19 cellular contexts compared by ENCODE assay signal in genomic region chr17:81578561-81579225, GRCh38. TPM values are rescaled to one million over a fixed set of nuclear protein-coding genes. Genes with fewer than 3 reads are reported as not detected.
DNase-seq lines count a peak whose midpoint lies in the region; ATAC-seq, FAIRE-seq and TF ChIP-seq lines count a peak whose summit lies in the region.
"Had no signal": no experiment of that assay in that cellular context is flagged by ENCODE, and none has a peak within 500 bp of the region (broad histone marks: within the 10 kb centered on the region; RNA-seq: fewer than 3 reads in every experiment).

No MANE protein-coding gene starts in this region.

- peak; percentile 24 for DNase-seq in activated CD4-positive, alpha-beta memory T cell treated with anti-CD3 and anti-CD28 coated beads for 36 hours
- no peak for DNase-seq in activated CD4-positive, alpha-beta memory T cell treated with anti-CD3 and anti-CD28 coated beads, Interleukin-2, amount 10 ng/mL, durations not matched to agents 7 days and 5 days
- DNase-seq in GM23338 (ENCODE audit: low spot score) (no peak), K562 (ENCODE audit: extremely low read depth in 1 of 4, low spot score in 3 of 4) (peak in 3 of 4 experiments; percentile 24 to 70 (median 64)), neural progenitor cell (ENCODE audit: low spot score) (no peak), dorsolateral prefrontal cortex (no peak), ascending aorta (ENCODE audit: low spot score in 2 of 2) (no peak)
- DNase-seq: ACHN; adrenal gland; CD8-positive, alpha-beta memory T cell; colonic mucosa; esophagus squamous epithelium; Karpas-422; NCI-H1417 treated with DMSO at 0.1 percent for 48 hours; spleen; thyroid gland had no signal

- TF ChIP-seq EP300 in K562 (IDR thresholded peaks at IDR 0.05; ENCODE audit: low read length) = no peak

- ATAC-seq in GM23338 (no peak), K562 (no peak), HG03045 (IDR thresholded peaks at IDR 0.05; ENCODE audit: unreplicated experiment) (no peak)
- ATAC-seq: heart left ventricle had no signal

- no peaks in the 10 kb centered on the region for H3K9me1 ChIP-seq in K562 (ENCODE audit: control insufficient read depth, insufficient read depth, low read length)

- H3K9me3 ChIP-seq in K562 (replicated peaks; ENCODE audit: control insufficient read depth, insufficient read depth, low read depth, low read length) (no peaks in the 10 kb centered on the region), neural progenitor cell (ENCODE audit: low read depth) (no peaks in the 10 kb centered on the region), ascending aorta (no peaks in the 10 kb centered on the region)
- H3K9me3 ChIP-seq: adrenal gland, colonic mucosa, esophagus squamous epithelium, heart left ventricle, SJSA1, spleen, thyroid gland had no signal

- H3K9ac ChIP-seq in K562 (ENCODE audit: insufficient read depth in 1 of 2, low read depth in 2 of 2, low read length in 2 of 2) = no peak overlapping the region
- H3K9ac ChIP-seq in neural progenitor cell = no peak overlapping the region

- peaks cover 30% of the 10 kb centered on the region for H4K20me1 ChIP-seq in GM23338 (replicated peaks; ENCODE audit: insufficient read depth)
- peaks cover 7% of the 10 kb centered on the region for H4K20me1 ChIP-seq in K562 (replicated peaks; ENCODE audit: control insufficient read depth, insufficient read depth, low read length)
- H4K20me1 ChIP-seq in neural progenitor cell (ENCODE audit: low read depth) = peaks cover 9% of the 10 kb centered on the region

- H3K9me3 Mint-ChIP-seq in activated CD4-positive, alpha-beta memory T cell treated with anti-CD3 and anti-CD28 coated beads for 36 hours = no peaks in the 10 kb centered on the region
- H3K9me3 Mint-ChIP-seq in activated CD4-positive, alpha-beta memory T cell treated with anti-CD3 and anti-CD28 coated beads, Interleukin-2, amount 10 ng/mL, durations not matched to agents 7 days and 5 days = no peaks in the 10 kb centered on the region
- H3K9me3 Mint-ChIP-seq in GM23338 = no peaks in the 10 kb centered on the region; the same call in 2 of the 3 replicates
- no peaks in the 10 kb centered on the region for H3K9me3 Mint-ChIP-seq in neural progenitor cell
- H3K9me3 Mint-ChIP-seq: CD8-positive, alpha-beta memory T cell had no signal

- no peaks in the 10 kb centered on the region for H3K27me3 Mint-ChIP-seq in activated CD4-positive, alpha-beta memory T cell treated with anti-CD3 and anti-CD28 coated beads for 36 hours
- H3K27me3 Mint-ChIP-seq in activated CD4-positive, alpha-beta memory T cell treated with anti-CD3 and anti-CD28 coated beads, Interleukin-2, amount 10 ng/mL, durations not matched to agents 7 days and 5 days = no peaks in the 10 kb centered on the region
- H3K27me3 Mint-ChIP-seq in GM23338 (ENCODE audit: insufficient read depth, low read depth, poor library complexity) = peaks cover 5% of the 10 kb centered on the region
- H3K27me3 Mint-ChIP-seq in neural progenitor cell (ENCODE audit: insufficient read depth, low read depth) = peaks cover 9% of the 10 kb centered on the region
- H3K27me3 Mint-ChIP-seq: CD8-positive, alpha-beta memory T cell had no signal

- H3K4me2 ChIP-seq in GM23338 (no peak overlapping the region), K562 (ENCODE audit: insufficient read depth, low read length) (no peak overlapping the region), neural progenitor cell (no peak overlapping the region)

- CTCF ChIA-PET in activated CD4-positive, alpha-beta memory T cell treated with anti-CD3 and anti-CD28 coated beads for 36 hours (lab: Charles Lee) = interaction anchor here (2.3 kb wide), 1 partner anchor 22 kb away, joined by 7 read pairs; no protein-coding TSS in a partner anchor
- CTCF ChIA-PET in activated CD4-positive, alpha-beta memory T cell treated with anti-CD3 and anti-CD28 coated beads, Interleukin-2, amount 10 ng/mL, durations not matched to agents 7 days and 5 days (lab: Charles Lee) = no interaction called here
- CTCF ChIA-PET in K562 (lab: Yijun Ruan, JAX; ENCODE audit: low intra/inter-chr PET ratio) = no interaction called here

- H3K27me3 ChIP-seq in GM23338 (ENCODE audit: insufficient read depth) (no peaks in the 10 kb centered on the region), K562 (ENCODE audit: control insufficient read depth in 2 of 2, insufficient read depth in 2 of 2, low read length in 2 of 2) (no peaks in the 10 kb centered on the region), neural progenitor cell (no peaks in the 10 kb centered on the region), dorsolateral prefrontal cortex (no peaks in the 10 kb centered on the region), ascending aorta (no peaks in the 10 kb centered on the region)
- H3K27me3 ChIP-seq: adrenal gland, colonic mucosa, esophagus squamous epithelium, heart left ventricle, SJSA1, spleen, thyroid gland had no signal

- H3K4me3 ChIP-seq in GM23338 (no peak overlapping the region), K562 (no peak overlapping the region), neural progenitor cell (no peak overlapping the region), dorsolateral prefrontal cortex (no peak overlapping the region), ascending aorta (no peak overlapping the region)
- H3K4me3 ChIP-seq: adrenal gland, colonic mucosa, esophagus squamous epithelium, heart left ventricle, SJSA1, spleen, thyroid gland had no signal

- H3K79me2 ChIP-seq in GM23338 (replicated peaks; ENCODE audit: insufficient read depth) = peaks cover 5% of the 10 kb centered on the region
- H3K79me2 ChIP-seq in K562 (ENCODE audit: control insufficient read depth, insufficient read depth, low read length) = peaks cover 11% of the 10 kb centered on the region; the same call in 2 of the 3 replicates
- H3K79me2 ChIP-seq in neural progenitor cell (ENCODE audit: low read depth) = no peaks in the 10 kb centered on the region

- in situ Hi-C loops in K562 (cut with MboI) = no loop called here

- POLR2A ChIA-PET in activated CD4-positive, alpha-beta memory T cell treated with anti-CD3 and anti-CD28 coated beads for 36 hours (lab: Charles Lee) = interaction anchor here (0.7 kb wide), 1 partner anchor 35 kb away, joined by 3 read pairs; no protein-coding TSS in a partner anchor
- POLR2A ChIA-PET in activated CD4-positive, alpha-beta memory T cell treated with anti-CD3 and anti-CD28 coated beads, Interleukin-2, amount 10 ng/mL, durations not matched to agents 7 days and 5 days (lab: Charles Lee) = no interaction called here
- POLR2A ChIA-PET in K562 (lab: Yijun Ruan, JAX) = interaction anchor here (0.8 to 0.9 kb wide), 3 partner anchors 11 to 35 kb away, joined by 3 read pairs; partner anchors contain the start of gene FAAP100

- H3K36me3 Mint-ChIP-seq in activated CD4-positive, alpha-beta memory T cell treated with anti-CD3 and anti-CD28 coated beads for 36 hours = peaks cover 30% of the 10 kb centered on the region
- peaks cover 34% of the 10 kb centered on the region for H3K36me3 Mint-ChIP-seq in activated CD4-positive, alpha-beta memory T cell treated with anti-CD3 and anti-CD28 coated beads, Interleukin-2, amount 10 ng/mL, durations not matched to agents 7 days and 5 days (ENCODE audit: low read depth)
- H3K36me3 Mint-ChIP-seq in GM23338 (ENCODE audit: low read depth) (peaks cover 52% of the 10 kb centered on the region), neural progenitor cell (peaks cover 27% of the 10 kb centered on the region)

- H3F3A ChIP-seq in GM23338 (replicated peaks; ENCODE audit: low read depth) (no peaks in the 10 kb centered on the region), neural progenitor cell (ENCODE audit: low read depth) (no peaks in the 10 kb centered on the region)

- TF ChIP-seq RAD21 in K562 (CRISPR knock-in tag; conservative IDR thresholded peaks at IDR 0.05 in 1 of 2, IDR thresholded peaks at IDR 0.05 in 1 of 2) = no peak

- H3K4me1 Mint-ChIP-seq in activated CD4-positive, alpha-beta memory T cell treated with anti-CD3 and anti-CD28 coated beads for 36 hours (ENCODE audit: low read depth) = peaks cover 11% of the 10 kb centered on the region
- H3K4me1 Mint-ChIP-seq in activated CD4-positive, alpha-beta memory T cell treated with anti-CD3 and anti-CD28 coated beads, Interleukin-2, amount 10 ng/mL, durations not matched to agents 7 days and 5 days = peaks cover 1% of the 10 kb centered on the region
- H3K4me1 Mint-ChIP-seq in GM23338 = no peaks in the 10 kb centered on the region; the same call in 2 of the 3 replicates
- H3K4me1 Mint-ChIP-seq in neural progenitor cell = peaks cover 3% of the 10 kb centered on the region

- peaks cover 18% of the 10 kb centered on the region for H3K36me3 ChIP-seq in GM23338 (ENCODE audit: insufficient read depth)
- peaks cover 95% of the 10 kb centered on the region for H3K36me3 ChIP-seq in K562 (ENCODE audit: control insufficient read depth, insufficient read depth, low read length)
- H3K36me3 ChIP-seq in neural progenitor cell = peaks cover 5% of the 10 kb centered on the region
- peaks cover 22 to 61% of the 10 kb centered on the region in 2 donors for H3K36me3 ChIP-seq in ascending aorta
- H3K36me3 ChIP-seq: colonic mucosa had no signal

- no peaks in the 10 kb centered on the region for H3K9me2 ChIP-seq in GM23338 (ENCODE audit: insufficient read depth)

- 81% methylated on average over 6 of the region's 6 CpGs for WGBS in K562 (ENCODE audit: insufficient coverage, low coverage, missing lambda C conversion rate)

- BruUV-seq in K562 (replicated peaks; lab: Mats Ljungman, UMichigan) = no TSS peak

- no peak for TF ChIP-seq POLR2A in K562 (conservative IDR thresholded peaks at IDR 0.05)

- no peaks in the 10 kb centered on the region for H3K4me1 ChIP-seq in GM23338 (ENCODE audit: insufficient read depth)
- H3K4me1 ChIP-seq in K562 (replicated peaks in 1 of 2; ENCODE audit: control insufficient read depth in 2 of 2, insufficient read depth in 2 of 2, low read length in 2 of 2) = peaks cover 10 to 21% of the 10 kb centered on the region in 2 experiments; a peak in 4 of 5 replicates
- H3K4me1 ChIP-seq in neural progenitor cell = no peaks in the 10 kb centered on the region
- H3K4me1 ChIP-seq in ascending aorta = peaks cover 10 to 29% of the 10 kb centered on the region in 2 donors
- H3K4me1 ChIP-seq: colonic mucosa had no signal

- no peak for TF ChIP-seq CTCF in GM23338 (conservative IDR thresholded peaks at IDR 0.05; ENCODE audit: low read depth in 2 of 2)
- no peak for TF ChIP-seq CTCF in K562 (IDR thresholded peaks at IDR 0.05 in 2 of 3, conservative IDR thresholded peaks at IDR 0.05 in 1 of 3; ENCODE audit: insufficient read depth in 2 of 3, low read depth in 1 of 3, low read length in 3 of 3)
- TF ChIP-seq CTCF in neural progenitor cell (IDR thresholded peaks at IDR 0.05) = no peak
- TF ChIP-seq CTCF in dorsolateral prefrontal cortex (IDR thresholded peaks at IDR 0.05 in 54 of 56, conservative IDR thresholded peaks at IDR 0.05 in 2 of 56; ENCODE audit: low read depth in 1 of 56, partially characterized antibody in 56 of 56) = no peak
- TF ChIP-seq CTCF in ascending aorta (IDR thresholded peaks at IDR 0.05) = no peak

- no peak overlapping the region for H3K27ac Mint-ChIP-seq in activated CD4-positive, alpha-beta memory T cell treated with anti-CD3 and anti-CD28 coated beads for 36 hours
- H3K27ac Mint-ChIP-seq in activated CD4-positive, alpha-beta memory T cell treated with anti-CD3 and anti-CD28 coated beads, Interleukin-2, amount 10 ng/mL, durations not matched to agents 7 days and 5 days = no peak overlapping the region
- H3K27ac Mint-ChIP-seq in GM23338 (0 out of 2 replicates have a peak overlapping the region, but pooled peaks have one; percentile 51), neural progenitor cell (no peak overlapping the region)

- no peak for FAIRE-seq in K562 (lab: Jason Lieb, UNC)

- intact Hi-C loops in activated CD4-positive, alpha-beta memory T cell treated with anti-CD3 and anti-CD28 coated beads for 36 hours (cut with micrococcal nuclease) = no loop called here
- intact Hi-C loops in K562 (cut with micrococcal nuclease) (no loop called here), dorsolateral prefrontal cortex (cut with DNase I) (no loop called here), ascending aorta (cut with DNase I) (no loop called here)

- H3K27ac ChIP-seq in GM23338 (ENCODE audit: low read depth) (no peak overlapping the region), K562 (ENCODE audit: extremely low read depth, low read depth, low read length) (no peak overlapping the region), neural progenitor cell (no peak overlapping the region), dorsolateral prefrontal cortex (no peak overlapping the region), ascending aorta (no peak overlapping the region)
- H3K27ac ChIP-seq: adrenal gland, colonic mucosa, esophagus squamous epithelium, heart left ventricle, SJSA1, thyroid gland had no signal

- H3K4me3 Mint-ChIP-seq in activated CD4-positive, alpha-beta memory T cell treated with anti-CD3 and anti-CD28 coated beads for 36 hours = no peak overlapping the region
- no peak overlapping the region for H3K4me3 Mint-ChIP-seq in activated CD4-positive, alpha-beta memory T cell treated with anti-CD3 and anti-CD28 coated beads, Interleukin-2, amount 10 ng/mL, durations not matched to agents 7 days and 5 days
- no peak overlapping the region; the same call in 2 of the 3 replicates for H3K4me3 Mint-ChIP-seq in GM23338
- H3K4me3 Mint-ChIP-seq in neural progenitor cell = peak overlapping the region; percentile 7
- H3K4me3 Mint-ChIP-seq: CD8-positive, alpha-beta memory T cell had no signal

- no peak overlapping the region for H2AFZ ChIP-seq in GM23338
- no peak overlapping the region for H2AFZ ChIP-seq in K562 (ENCODE audit: low read depth, low read length)
- H2AFZ ChIP-seq in neural progenitor cell (replicated peaks) = no peak overlapping the region

RNA-seq across cellular contexts. Expression of gene FAAP100, which starts 26.5 kb away (rescaled TPM):
- 10 to 100 TPM; 33.5 to 39.7 TPM for total RNA-seq in activated CD4-positive, alpha-beta memory T cell treated with anti-CD3 and anti-CD28 coated beads for 36 hours
- 10 to 100 TPM; 29.0 TPM for total RNA-seq in activated CD4-positive, alpha-beta memory T cell treated with anti-CD3 and anti-CD28 coated beads, Interleukin-2, amount 10 ng/mL, durations not matched to agents 7 days and 5 days
- 50.5 and 52.8 TPM in 2 replicates for total RNA-seq in GM23338 (2014; rRNA removed; shearing (Covaris generic))
- polyA plus RNA-seq in GM23338 (2016; fragmentation: Nextera tagmentation; extraction: Ambion mirVana) (16.0 and 16.2 TPM in 2 replicates), K562 (2011; rRNA removed) (12.6 and 15.2 TPM in 2 replicates), K562 (2014; fragmentation: Illumina TruSeq; extraction: Trizol) (7.6 and 25.3 TPM in 2 replicates), K562 (2014; fragmentation: Nextera tagmentation; extraction: Ambion mirVana) (under 1 TPM; 0.31 to 0.69 TPM), K562 (2014; rRNA removed) (38.6 and 42.4 TPM in 2 replicates)
- 44.9 and 197 TPM in 2 replicates for total RNA-seq in K562 (2011; cell fraction: chromatin; rRNA removed; ENCODE audit: low replicate concordance)
- total RNA-seq in K562 (2011; cell fraction: nucleolus; rRNA removed) = 108 and 129 TPM in 2 replicates
- 63.6 and 65.2 TPM in 2 replicates for total RNA-seq in K562 (2011; cell fraction: nucleoplasm; rRNA removed)
- total RNA-seq in K562 (2014; rRNA removed) (33.2 and 39.0 TPM in 2 replicates), K562 (2014; rRNA removed; fragmentation: Illumina TruSeq; extraction: Trizol) (3.9 and 8.6 TPM in 2 replicates), K562 (2015; rRNA removed; fragmentation: Illumina TruSeq; extraction: Trizol) (18.9 and 20.9 TPM in 2 replicates), K562 (2021) (51.2 and 52.5 TPM in 2 replicates), neural progenitor cell (ENCODE audit: low replicate concordance) (9.7 and 36.5 TPM in 2 replicates), dorsolateral prefrontal cortex (10 to 100 TPM; 11.9 to 29.9 (median 19.3) TPM), ascending aorta (75.6 TPM)
- polyA plus RNA-seq in K562 (2011; cell fraction: cytosol; rRNA removed) = 18.3 and 47.5 TPM in 2 replicates
- polyA plus RNA-seq in K562 (2011; cell fraction: nucleus; rRNA removed) = 42.7 and 112 TPM in 2 replicates
- 22.5 and 27.7 TPM in 2 replicates for polyA plus RNA-seq in K562 (2012)
- 4.7 and 7.0 TPM in 2 replicates for polyA minus RNA-seq in K562 (2011; rRNA and poly(A)+ RNA removed)
- 19.5 and 23.0 TPM in 2 replicates for polyA minus RNA-seq in K562 (2011; cell fraction: cytosol; rRNA and poly(A)+ RNA removed)
- polyA minus RNA-seq in K562 (2011; cell fraction: nucleus; rRNA and poly(A)+ RNA removed) = 58.6 and 62.1 TPM in 2 replicates

RNA-seq across cellular contexts. Expression of gene FSCN2, which starts 50.5 kb away (rescaled TPM):
- under 1 TPM; 0.33 to 0.46 TPM for total RNA-seq in activated CD4-positive, alpha-beta memory T cell treated with anti-CD3 and anti-CD28 coated beads for 36 hours
- total RNA-seq in activated CD4-positive, alpha-beta memory T cell treated with anti-CD3 and anti-CD28 coated beads, Interleukin-2, amount 10 ng/mL, durations not matched to agents 7 days and 5 days = under 1 TPM; 0.43 to 0.50 TPM
- total RNA-seq in GM23338 (2014; rRNA removed; shearing (Covaris generic)) = 1.6 TPM in 1 of 2 replicates, not detected in the other
- polyA plus RNA-seq in GM23338 (2016; fragmentation: Nextera tagmentation; extraction: Ambion mirVana) (0.13 TPM in 1 of 2 replicates, not detected in the other), K562 (2011; rRNA removed) (not detected in 2 replicates), K562 (2014; fragmentation: Illumina TruSeq; extraction: Trizol) (not detected in 2 replicates), K562 (2014; fragmentation: Nextera tagmentation; extraction: Ambion mirVana) (not detected), K562 (2014; rRNA removed) (0.08 TPM in 1 of 2 replicates, not detected in the other)
- 0.23 TPM in 1 of 2 replicates, not detected in the other for total RNA-seq in K562 (2011; cell fraction: chromatin; rRNA removed; ENCODE audit: low replicate concordance)
- total RNA-seq in K562 (2011; cell fraction: nucleolus; rRNA removed) = 0.26 and 0.33 TPM in 2 replicates
- 0.37 TPM in 1 of 2 replicates, not detected in the other for total RNA-seq in K562 (2011; cell fraction: nucleoplasm; rRNA removed)
- total RNA-seq in K562 (2014; rRNA removed) (not detected in 2 replicates), K562 (2014; rRNA removed; fragmentation: Illumina TruSeq; extraction: Trizol) (not detected in 2 replicates), K562 (2015; rRNA removed; fragmentation: Illumina TruSeq; extraction: Trizol) (not detected in 2 replicates), K562 (2021) (not detected in 2 replicates), neural progenitor cell (ENCODE audit: low replicate concordance) (0.28 TPM in 1 of 2 replicates, not detected in the other), dorsolateral prefrontal cortex (1 to 10 TPM in 111 of 120 experiments, under 1 TPM in 9; 0.52 to 5.1 (median 2.0) TPM), ascending aorta (not detected)
- polyA plus RNA-seq in K562 (2011; cell fraction: cytosol; rRNA removed) = not detected in 2 replicates
- 0.14 TPM in 1 of 2 replicates, not detected in the other for polyA plus RNA-seq in K562 (2011; cell fraction: nucleus; rRNA removed)
- 0.25 and 0.30 TPM in 2 replicates for polyA plus RNA-seq in K562 (2012)
- polyA minus RNA-seq in K562 (2011; rRNA and poly(A)+ RNA removed) = not detected in 2 replicates
- not detected in 2 replicates for polyA minus RNA-seq in K562 (2011; cell fraction: cytosol; rRNA and poly(A)+ RNA removed)
- polyA minus RNA-seq in K562 (2011; cell fraction: nucleus; rRNA and poly(A)+ RNA removed) = 0.13 TPM in 1 of 2 replicates, not detected in the other
- polyA plus RNA-seq: CD8-positive, alpha-beta memory T cell had no signal

RNA-seq across cellular contexts. Expression of gene NPLOC4, which starts 58.2 kb away (rescaled TPM):
- 10 to 100 TPM; 78.4 to 93.2 TPM for total RNA-seq in activated CD4-positive, alpha-beta memory T cell treated with anti-CD3 and anti-CD28 coated beads for 36 hours
- total RNA-seq in activated CD4-positive, alpha-beta memory T cell treated with anti-CD3 and anti-CD28 coated beads, Interleukin-2, amount 10 ng/mL, durations not matched to agents 7 days and 5 days = 10 to 100 TPM; 84.6 to 89.0 TPM
- total RNA-seq in GM23338 (2014; rRNA removed; shearing (Covaris generic)) = 54.3 and 79.1 TPM in 2 replicates
- polyA plus RNA-seq in GM23338 (2016; fragmentation: Nextera tagmentation; extraction: Ambion mirVana) = 23.0 and 24.1 TPM in 2 replicates
- total RNA-seq in K562 (2011; cell fraction: chromatin; rRNA removed; ENCODE audit: low replicate concordance) = 277 and 501 TPM in 2 replicates
- 241 and 247 TPM in 2 replicates for total RNA-seq in K562 (2011; cell fraction: nucleolus; rRNA removed)
- 239 and 253 TPM in 2 replicates for total RNA-seq in K562 (2011; cell fraction: nucleoplasm; rRNA removed)
- total RNA-seq in K562 (2014; rRNA removed) = 65.1 and 82.2 TPM in 2 replicates
- 47.4 and 53.0 TPM in 2 replicates for total RNA-seq in K562 (2014; rRNA removed; fragmentation: Illumina TruSeq; extraction: Trizol)
- 55.6 and 57.9 TPM in 2 replicates for total RNA-seq in K562 (2015; rRNA removed; fragmentation: Illumina TruSeq; extraction: Trizol)
- 116 and 124 TPM in 2 replicates for total RNA-seq in K562 (2021)
- 84.1 and 93.9 TPM in 2 replicates for polyA plus RNA-seq in K562 (2011; rRNA removed)
- polyA plus RNA-seq in K562 (2011; cell fraction: cytosol; rRNA removed) = 85.5 and 112 TPM in 2 replicates
- 134 and 203 TPM in 2 replicates for polyA plus RNA-seq in K562 (2011; cell fraction: nucleus; rRNA removed)
- polyA plus RNA-seq in K562 (2012) = 53.5 and 61.2 TPM in 2 replicates
- polyA plus RNA-seq in K562 (2014; fragmentation: Illumina TruSeq; extraction: Trizol) = 69.0 and 74.7 TPM in 2 replicates
- polyA plus RNA-seq in K562 (2014; fragmentation: Nextera tagmentation; extraction: Ambion mirVana) = 1 to 10 TPM; 1.5 to 2.5 TPM
- 64.5 and 78.1 TPM in 2 replicates for polyA plus RNA-seq in K562 (2014; rRNA removed)
- 117 and 181 TPM in 2 replicates for polyA minus RNA-seq in K562 (2011; rRNA and poly(A)+ RNA removed)
- polyA minus RNA-seq in K562 (2011; cell fraction: cytosol; rRNA and poly(A)+ RNA removed) = 99.8 and 121 TPM in 2 replicates
- 52.1 and 62.5 TPM in 2 replicates for polyA minus RNA-seq in K562 (2011; cell fraction: nucleus; rRNA and poly(A)+ RNA removed)
- total RNA-seq in neural progenitor cell (ENCODE audit: low replicate concordance) = 44.1 and 58.7 TPM in 2 replicates
- 100 to 1,000 TPM in 31 of 120 experiments, 10 to 100 TPM in 89; 67.3 to 117 (median 92.7) TPM for total RNA-seq in dorsolateral prefrontal cortex
- 128 TPM for total RNA-seq in ascending aorta

RNA-seq across cellular contexts. Expression of gene TSPAN10, which starts 58.3 kb away (rescaled TPM):
- total RNA-seq in activated CD4-positive, alpha-beta memory T cell treated with anti-CD3 and anti-CD28 coated beads for 36 hours = under 1 TPM; 0.36 to 0.45 TPM
- under 1 TPM; 0.38 to 0.43 TPM for total RNA-seq in activated CD4-positive, alpha-beta memory T cell treated with anti-CD3 and anti-CD28 coated beads, Interleukin-2, amount 10 ng/mL, durations not matched to agents 7 days and 5 days
- total RNA-seq in GM23338 (2014; rRNA removed; shearing (Covaris generic)) = 0.31 and 0.66 TPM in 2 replicates
- polyA plus RNA-seq in GM23338 (2016; fragmentation: Nextera tagmentation; extraction: Ambion mirVana) (1.2 and 1.5 TPM in 2 replicates), K562 (2011; rRNA removed) (0.28 and 0.31 TPM in 2 replicates), K562 (2014; fragmentation: Illumina TruSeq; extraction: Trizol) (0.07 and 0.12 TPM in 2 replicates), K562 (2014; fragmentation: Nextera tagmentation; extraction: Ambion mirVana) (under 1 TPM; 0.08 to 0.13 TPM), K562 (2014; rRNA removed) (0.04 and 0.05 TPM in 2 replicates)
- 1.5 and 3.7 TPM in 2 replicates for total RNA-seq in K562 (2011; cell fraction: chromatin; rRNA removed; ENCODE audit: low replicate concordance)
- 1.0 and 1.8 TPM in 2 replicates for total RNA-seq in K562 (2011; cell fraction: nucleolus; rRNA removed)
- 1.6 and 4.0 TPM in 2 replicates for total RNA-seq in K562 (2011; cell fraction: nucleoplasm; rRNA removed)
- total RNA-seq in K562 (2014; rRNA removed) (0.12 and 0.14 TPM in 2 replicates), K562 (2014; rRNA removed; fragmentation: Illumina TruSeq; extraction: Trizol) (not detected in 2 replicates), K562 (2015; rRNA removed; fragmentation: Illumina TruSeq; extraction: Trizol) (0.11 and 0.14 TPM in 2 replicates), K562 (2021) (0.13 TPM in 1 of 2 replicates, not detected in the other), neural progenitor cell (ENCODE audit: low replicate concordance) (0.93 and 2.2 TPM in 2 replicates), dorsolateral prefrontal cortex (1 to 10 TPM in 37 of 120 experiments, under 1 TPM in 76, not detected in 7; 0.20 to 2.8 (median 0.77) TPM), ascending aorta (not detected)
- 0.15 and 0.21 TPM in 2 replicates for polyA plus RNA-seq in K562 (2011; cell fraction: cytosol; rRNA removed)
- polyA plus RNA-seq in K562 (2011; cell fraction: nucleus; rRNA removed) = 0.28 and 0.36 TPM in 2 replicates
- polyA plus RNA-seq in K562 (2012) = 0.23 and 0.46 TPM in 2 replicates
- polyA minus RNA-seq in K562 (2011; rRNA and poly(A)+ RNA removed) = 0.42 and 0.84 TPM in 2 replicates
- polyA minus RNA-seq in K562 (2011; cell fraction: cytosol; rRNA and poly(A)+ RNA removed) = not detected in 2 replicates
- 0.27 and 0.78 TPM in 2 replicates for polyA minus RNA-seq in K562 (2011; cell fraction: nucleus; rRNA and poly(A)+ RNA removed)

Comparison
In these comparisons a context has a peak if more than half of its experiments do, and no peak if none do; other contexts are left out.
1. DNase-seq: peak in activated CD4-positive, alpha-beta memory T cell treated with anti-CD3 and anti-CD28 coated beads for 36 hours (single experiment) and K562 (3 of 4); none in activated CD4-positive, alpha-beta memory T cell treated with anti-CD3 and anti-CD28 coated beads, Interleukin-2, amount 10 ng/mL, durations not matched to agents 7 days and 5 days (single experiment), GM23338 (single experiment), neural progenitor cell (single experiment), dorsolateral prefrontal cortex (0 of 10) and ascending aorta (0 of 2).